In genomic region chr12:85468356-85469157, GRCh38 we compare ENCODE assay signal across 8 cellular contexts.
DNase-seq lines count a peak whose midpoint lies in the region; ATAC-seq and TF ChIP-seq lines count a peak whose summit lies in the region.

No MANE protein-coding gene starts in this region.

- H3K27ac Mint-ChIP-seq in CD8-positive, alpha-beta memory T cell: peak overlapping the region in 2 of 8 donors; percentile 49 to 50
- peak overlapping the region; percentile 85 for H3K27ac Mint-ChIP-seq in neural crest cell (ENCODE audit: unreplicated experiment)

- no peaks in the 10 kb centered on the region for H3K27me3 ChIP-seq in CD8-positive, alpha-beta memory T cell (ENCODE audit: insufficient read depth, low read length, poor library complexity, severe bottlenecking)

- CTCF ChIA-PET in CD8-positive, alpha-beta memory T cell (lab: Charles Lee): no interaction called here

- peak; percentile 95 for ATAC-seq in GM18909 (IDR thresholded peaks at IDR 0.05; ENCODE audit: poor library complexity, unreplicated experiment)
- peak; percentile 94 for ATAC-seq in HG03095 (IDR thresholded peaks at IDR 0.05; ENCODE audit: unreplicated experiment)

- H3K27ac ChIP-seq in CD8-positive, alpha-beta memory T cell (ENCODE audit: low read depth, low read length): no peak overlapping the region

- DNase-seq in CD8-positive, alpha-beta memory T cell: peak in 1 of 5 donors; percentile 5
- DNase-seq in NCI-H2107 treated with DMSO at 0.1 percent for 48 hours (lab: John Stamatoyannopoulos, UW; ENCODE audit: unreplicated experiment) (peak; percentile 36), foreskin melanocyte (peak; percentile 49), neural crest cell (ENCODE audit: low read depth, low spot score) (peak; percentile 50), NK-92 (lab: John Stamatoyannopoulos, UW; ENCODE audit: unreplicated experiment) (no peak)
- DNase-seq in activated CD8-positive, alpha-beta memory T cell treated with anti-CD3 and anti-CD28 coated beads, Interleukin-2, amount 50 U/mL, for 4 hours: peak; percentile 13

- H3K4me1 ChIP-seq in CD8-positive, alpha-beta memory T cell (ENCODE audit: insufficient read depth, low read length): no peaks in the 10 kb centered on the region

- no peaks in the 10 kb centered on the region for H3K27me3 Mint-ChIP-seq in CD8-positive, alpha-beta memory T cell
- H3K27me3 Mint-ChIP-seq in neural crest cell (ENCODE audit: low read depth): peaks cover 8% of the 10 kb centered on the region

- H3K4me1 Mint-ChIP-seq in CD8-positive, alpha-beta memory T cell: no peaks in the 10 kb centered on the region
- H3K4me1 Mint-ChIP-seq in neural crest cell: peaks cover 11% of the 10 kb centered on the region

- H3K9me3 Mint-ChIP-seq in CD8-positive, alpha-beta memory T cell: peaks cover 0 to 21% (median 5%) of the 10 kb centered on the region in 5 donors
- H3K9me3 Mint-ChIP-seq in neural crest cell: peaks cover 2% of the 10 kb centered on the region

- POLR2A ChIA-PET in CD8-positive, alpha-beta memory T cell (lab: Charles Lee): no interaction called here

- H3K36me3 ChIP-seq in CD8-positive, alpha-beta memory T cell (ENCODE audit: insufficient read depth, low read length): no peaks in the 10 kb centered on the region

- no peaks in the 10 kb centered on the region for H3K9me3 ChIP-seq in CD8-positive, alpha-beta memory T cell (ENCODE audit: low read length)

- no peaks in the 10 kb centered on the region for H3K36me3 Mint-ChIP-seq in CD8-positive, alpha-beta memory T cell
- no peaks in the 10 kb centered on the region for H3K36me3 Mint-ChIP-seq in neural crest cell (ENCODE audit: low read depth)

- H3K4me3 Mint-ChIP-seq in CD8-positive, alpha-beta memory T cell: peak overlapping the region in 6 of 7 donors; percentile 14 to 59 (median 42)
- peak overlapping the region; percentile 82 for H3K4me3 Mint-ChIP-seq in neural crest cell

- no peak overlapping the region for H3K4me3 ChIP-seq in CD8-positive, alpha-beta memory T cell (ENCODE audit: low read length)

- TF ChIP-seq CTCF in neural crest cell (conservative IDR thresholded peaks at IDR 0.05): peak; percentile 89
